In genomic region chr5:156273325-156273724, GRCh38 we compare ENCODE assay signal across 37 cellular contexts. TPM values are rescaled to one million over a fixed set of nuclear protein-coding genes. Genes with fewer than 3 reads are reported as not detected.
"Had no signal": no experiment of that assay in that cellular context is flagged by ENCODE, and none has a peak within 500 bp of the region (broad histone marks: within the 10 kb centered on the region; RNA-seq: fewer than 3 reads in every experiment).

No MANE protein-coding gene starts in this region.

- H3K27ac Mint-ChIP-seq: activated B cell treated with CpG ODN at 0.5 μM for 24 hours; activated CD4-positive, alpha-beta memory T cell treated with anti-CD3 and anti-CD28 coated beads for 36 hours; activated CD4-positive, alpha-beta T cell treated with anti-CD3 and anti-CD28 coated beads for 36 hours; activated CD4-positive, alpha-beta T cell treated with anti-CD3 and anti-CD28 coated beads, Interleukin-2, amount 10 ng/mL, durations not matched to agents 24 days and 14 days; activated CD8-positive, alpha-beta memory T cell treated with anti-CD3 and anti-CD28 coated beads, Interleukin-2, amount 10 ng/mL, durations not matched to agents 7 days and 5 days; activated CD8-positive, alpha-beta T cell treated with anti-CD3 and anti-CD28 coated beads, Interleukin-2, amount 10 ng/mL, durations not matched to agents 7 days and 5 days; activated naive CD4-positive, alpha-beta T cell treated with anti-CD3 and anti-CD28 coated beads for 36 hours; activated naive CD4-positive, alpha-beta T cell treated with anti-CD3 and anti-CD28 coated beads, Interleukin-2, amount 50 U/mL, for 24 hours; activated naive CD8-positive, alpha-beta T cell treated with anti-CD3 and anti-CD28 coated beads for 36 hours; activated naive CD8-positive, alpha-beta T cell treated with anti-CD3 and anti-CD28 coated beads, Interleukin-2, amount 50 U/mL, for 24 hours; activated T-helper 1 cell treated with anti-CD3 and anti-CD28 coated beads, Interleukin-12 subunit alpha, Interleukin-12 subunit beta, Interleukin-2, Interleukin-4 antibody, amounts not matched to agents 30 ng/mL and 10 ng/mL and 1 ng/mL, durations not matched to agents 14 hours and 24 hours and 36 hours; activated T-helper 2 cell treated with anti-CD3 and anti-CD28 coated beads, Interferon-gamma antibody, Interleukin-2, Interleukin-4, amounts not matched to agents 10 μg/mL and 5 μg/mL and 100 μg/mL, durations not matched to agents 14 hours and 24 hours and 36 hours; T-helper 17 cell; T-helper 2 cell treated with Interferon-gamma antibody and Interleukin-4, amounts not matched to agents 5 μg/mL and 100 μg/mL, for 36 hours had no signal

- H3K36me3 Mint-ChIP-seq: activated CD4-positive, alpha-beta memory T cell treated with anti-CD3 and anti-CD28 coated beads for 36 hours; activated CD8-positive, alpha-beta memory T cell treated with anti-CD3 and anti-CD28 coated beads, Interleukin-2, amount 10 ng/mL, durations not matched to agents 7 days and 5 days; activated naive CD4-positive, alpha-beta T cell treated with anti-CD3 and anti-CD28 coated beads, Interleukin-2, amount 50 U/mL, for 24 hours; activated naive CD8-positive, alpha-beta T cell treated with anti-CD3 and anti-CD28 coated beads for 36 hours had no signal

- FAIRE-seq: endometrium, endothelial cell of umbilical vein, frontal cortex had no signal

- H3K27ac ChIP-seq: adrenal gland, body of pancreas, colonic mucosa, epithelial cell of prostate, esophagus squamous epithelium, WERI-Rb-1 had no signal

- H3K36me3 ChIP-seq: adrenal gland, colonic mucosa, esophagus squamous epithelium, WERI-Rb-1 had no signal

- H3K9me3 Mint-ChIP-seq: activated CD4-positive, alpha-beta T cell treated with anti-CD3 and anti-CD28 coated beads, Interleukin-2, amount 10 ng/mL, durations not matched to agents 24 days and 14 days; activated T-helper 1 cell treated with anti-CD3 and anti-CD28 coated beads, Interleukin-12 subunit alpha, Interleukin-12 subunit beta, Interleukin-2, Interleukin-4 antibody, amounts not matched to agents 30 ng/mL and 10 ng/mL and 1 ng/mL, durations not matched to agents 14 hours and 24 hours and 36 hours; activated T-helper 2 cell treated with anti-CD3 and anti-CD28 coated beads, Interferon-gamma antibody, Interleukin-2, Interleukin-4, amounts not matched to agents 10 μg/mL and 5 μg/mL and 100 μg/mL, durations not matched to agents 14 hours and 24 hours and 36 hours; T-helper 2 cell treated with Interferon-gamma antibody and Interleukin-4, amounts not matched to agents 5 μg/mL and 100 μg/mL, for 36 hours had no signal

- H3K4me3 ChIP-seq: adrenal gland, body of pancreas, colonic mucosa, esophagus squamous epithelium had no signal

- H3K4me1 Mint-ChIP-seq: activated B cell treated with CpG ODN at 0.5 μM for 24 hours; activated CD4-positive, alpha-beta T cell treated with anti-CD3 and anti-CD28 coated beads for 36 hours; activated CD4-positive, alpha-beta T cell treated with anti-CD3 and anti-CD28 coated beads, Interleukin-2, amount 10 ng/mL, durations not matched to agents 24 days and 14 days; activated CD8-positive, alpha-beta memory T cell treated with anti-CD3 and anti-CD28 coated beads, Interleukin-2, amount 10 ng/mL, durations not matched to agents 7 days and 5 days; activated naive CD4-positive, alpha-beta T cell treated with anti-CD3 and anti-CD28 coated beads, Interleukin-2, amount 50 U/mL, for 24 hours; activated naive CD8-positive, alpha-beta T cell treated with anti-CD3 and anti-CD28 coated beads for 36 hours; activated naive CD8-positive, alpha-beta T cell treated with anti-CD3 and anti-CD28 coated beads, Interleukin-2, amount 50 U/mL, for 24 hours; T-helper 17 cell had no signal

- H3K27me3 ChIP-seq: adrenal gland, body of pancreas, colonic mucosa, esophagus squamous epithelium had no signal

- H3K9me3 ChIP-seq: adrenal gland, body of pancreas, colonic mucosa, esophagus squamous epithelium had no signal

- H3K4me3 Mint-ChIP-seq: activated B cell treated with CpG ODN at 0.5 μM for 24 hours; activated CD4-positive, alpha-beta memory T cell treated with anti-CD3 and anti-CD28 coated beads for 36 hours; activated CD4-positive, alpha-beta T cell treated with anti-CD3 and anti-CD28 coated beads for 36 hours; activated CD4-positive, alpha-beta T cell treated with anti-CD3 and anti-CD28 coated beads, Interleukin-2, amount 10 ng/mL, durations not matched to agents 24 days and 14 days; activated CD8-positive, alpha-beta memory T cell treated with anti-CD3 and anti-CD28 coated beads, Interleukin-2, amount 10 ng/mL, durations not matched to agents 7 days and 5 days; activated CD8-positive, alpha-beta T cell treated with anti-CD3 and anti-CD28 coated beads, Interleukin-2, amount 10 ng/mL, durations not matched to agents 7 days and 5 days; activated naive CD4-positive, alpha-beta T cell treated with anti-CD3 and anti-CD28 coated beads for 36 hours; activated naive CD4-positive, alpha-beta T cell treated with anti-CD3 and anti-CD28 coated beads, Interleukin-2, amount 50 U/mL, for 24 hours; activated naive CD8-positive, alpha-beta T cell treated with anti-CD3 and anti-CD28 coated beads for 36 hours; activated naive CD8-positive, alpha-beta T cell treated with anti-CD3 and anti-CD28 coated beads, Interleukin-2, amount 50 U/mL, for 24 hours; activated T-helper 1 cell treated with anti-CD3 and anti-CD28 coated beads, Interleukin-12 subunit alpha, Interleukin-12 subunit beta, Interleukin-2, Interleukin-4 antibody, amounts not matched to agents 30 ng/mL and 10 ng/mL and 1 ng/mL, durations not matched to agents 14 hours and 24 hours and 36 hours; T-helper 17 cell; T-helper 2 cell treated with Interferon-gamma antibody and Interleukin-4, amounts not matched to agents 5 μg/mL and 100 μg/mL, for 36 hours had no signal

- H3K27me3 Mint-ChIP-seq: activated B cell treated with CpG ODN at 0.5 μM for 24 hours; activated CD4-positive, alpha-beta memory T cell treated with anti-CD3 and anti-CD28 coated beads for 36 hours; activated CD8-positive, alpha-beta memory T cell treated with anti-CD3 and anti-CD28 coated beads, Interleukin-2, amount 10 ng/mL, durations not matched to agents 7 days and 5 days; activated naive CD8-positive, alpha-beta T cell treated with anti-CD3 and anti-CD28 coated beads, Interleukin-2, amount 50 U/mL, for 24 hours had no signal

- H3K4me1 ChIP-seq: adrenal gland, body of pancreas, colonic mucosa, esophagus squamous epithelium had no signal

- ATAC-seq: activated CD4-positive, alpha-beta T cell treated with anti-CD3 and anti-CD28 coated beads for 36 hours; activated CD4-positive, CD25-positive, alpha-beta regulatory T cell treated with anti-CD3 and anti-CD28 coated beads, Interleukin-2, amount 50 U/mL, for 24 hours; activated CD8-positive, alpha-beta memory T cell treated with anti-CD3 and anti-CD28 coated beads, Interleukin-2, amount 10 ng/mL, durations not matched to agents 7 days and 5 days; activated CD8-positive, alpha-beta T cell treated with anti-CD3 and anti-CD28 coated beads, Interleukin-2, amount 10 ng/mL, durations not matched to agents 7 days and 5 days; activated naive CD8-positive, alpha-beta T cell treated with anti-CD3 and anti-CD28 coated beads, Interleukin-2, amount 50 U/mL, for 24 hours; body of pancreas; T-helper 17 cell had no signal

- DNase-seq: activated B cell treated with CpG ODN at 0.5 μM for 24 hours; activated CD4-positive, alpha-beta memory T cell treated with anti-CD3 and anti-CD28 coated beads for 36 hours; activated CD4-positive, alpha-beta T cell treated with anti-CD3 and anti-CD28 coated beads for 36 hours; activated CD4-positive, alpha-beta T cell treated with anti-CD3 and anti-CD28 coated beads, Interleukin-2, amount 10 ng/mL, durations not matched to agents 24 days and 14 days; activated CD8-positive, alpha-beta memory T cell treated with anti-CD3 and anti-CD28 coated beads, Interleukin-2, amount 10 ng/mL, durations not matched to agents 7 days and 5 days; activated CD8-positive, alpha-beta memory T cell treated with anti-CD3 and anti-CD28 coated beads, Interleukin-2, amount 50 U/mL, for 4 hours; activated CD8-positive, alpha-beta T cell treated with anti-CD3 and anti-CD28 coated beads, Interleukin-2, amount 10 ng/mL, durations not matched to agents 7 days and 5 days; activated effector memory CD4-positive, alpha-beta T cell treated with anti-CD3 and anti-CD28 coated beads, Interleukin-2, amount 50 U/mL, for 16 hours; activated naive CD4-positive, alpha-beta T cell treated with anti-CD3 and anti-CD28 coated beads for 36 hours; activated naive CD8-positive, alpha-beta T cell treated with anti-CD3 and anti-CD28 coated beads for 36 hours; activated naive CD8-positive, alpha-beta T cell treated with anti-CD3 and anti-CD28 coated beads, Interleukin-2, amount 50 U/mL, for 24 hours; activated T-cell treated with anti-CD3 and anti-CD28 coated beads, Interleukin-2, amount 50 U/mL, for 1 hour; activated T-cell treated with anti-CD3 and anti-CD28 coated beads, Interleukin-2, amount 50 U/mL, for 48 hours; adrenal gland; amygdala; aorta; body of pancreas; central memory CD4-positive, alpha-beta T cell; cerebellar nuclear complex; colonic mucosa; effector CD8-positive, alpha-beta T cell; esophagus squamous epithelium; foreskin fibroblast; glutamatergic neuron; T-helper 1 cell; T-helper 17 cell; T1000; WERI-Rb-1 had no signal

RNA-seq across cellular contexts. Expression of gene SGCD, which starts 53.6 kb away (rescaled TPM):
- total RNA-seq: activated B cell treated with CpG ODN at 0.5 μM for 24 hours; activated CD4-positive, alpha-beta memory T cell treated with anti-CD3 and anti-CD28 coated beads for 36 hours; activated CD4-positive, alpha-beta T cell treated with anti-CD3 and anti-CD28 coated beads for 36 hours; activated CD4-positive, alpha-beta T cell treated with anti-CD3 and anti-CD28 coated beads, Interleukin-2, amount 10 ng/mL, durations not matched to agents 24 days and 14 days; activated CD8-positive, alpha-beta memory T cell treated with anti-CD3 and anti-CD28 coated beads, Interleukin-2, amount 10 ng/mL, durations not matched to agents 7 days and 5 days; activated CD8-positive, alpha-beta T cell treated with anti-CD3 and anti-CD28 coated beads, Interleukin-2, amount 10 ng/mL, durations not matched to agents 7 days and 5 days; activated naive CD4-positive, alpha-beta T cell treated with anti-CD3 and anti-CD28 coated beads for 36 hours; activated naive CD8-positive, alpha-beta T cell treated with anti-CD3 and anti-CD28 coated beads for 36 hours; activated T-helper 1 cell treated with anti-CD3 and anti-CD28 coated beads, Interleukin-12 subunit alpha, Interleukin-12 subunit beta, Interleukin-2, Interleukin-4 antibody, amounts not matched to agents 30 ng/mL and 10 ng/mL and 1 ng/mL, durations not matched to agents 14 hours and 24 hours and 36 hours; activated T-helper 2 cell treated with anti-CD3 and anti-CD28 coated beads, Interferon-gamma antibody, Interleukin-2, Interleukin-4, amounts not matched to agents 10 μg/mL and 5 μg/mL and 100 μg/mL, durations not matched to agents 14 hours and 24 hours and 36 hours; endothelial cell of umbilical vein; T-helper 17 cell had no signal
- polyA plus RNA-seq: endothelial cell of umbilical vein had no signal
